8 cellular contexts compared by ENCODE assay signal in the genomic region with DNA sequence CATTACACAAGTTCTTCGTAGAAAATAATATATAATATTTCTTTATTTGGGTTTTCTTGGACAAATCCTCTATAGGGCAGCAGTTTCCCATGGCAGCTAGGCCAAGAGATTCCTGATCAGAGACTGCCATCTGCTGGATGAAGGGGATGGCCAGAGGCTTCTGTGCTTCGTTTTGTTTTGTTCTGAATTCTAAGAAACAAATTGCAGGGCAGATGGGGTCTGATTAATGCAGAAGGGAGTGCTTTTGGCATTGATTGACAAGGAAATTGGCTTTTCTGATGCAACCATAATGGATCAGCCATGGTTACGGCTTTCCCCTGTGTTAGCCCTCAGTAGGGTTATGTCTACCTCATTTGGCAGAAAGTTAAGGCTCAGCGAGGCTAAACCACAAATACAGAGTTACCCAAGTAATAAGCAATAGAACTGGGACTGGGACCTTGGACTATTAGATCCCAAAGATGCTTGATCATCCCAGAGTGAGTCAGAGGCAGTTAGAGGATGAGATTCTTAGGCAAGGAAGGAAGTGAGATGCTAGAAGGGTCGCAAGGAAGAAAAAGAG.
DNase-seq lines count a peak whose midpoint lies in the region; ATAC-seq and TF ChIP-seq lines count a peak whose summit lies in the region.

No MANE protein-coding gene starts in this region.

- no peak overlapping the region for H2AFZ ChIP-seq in MM.1S (ENCODE audit: low read length)
- peak overlapping the region; percentile 76 for H2AFZ ChIP-seq in parathyroid adenoma

- H3F3A ChIP-seq in MM.1S (ENCODE audit: insufficient read depth, low read length), result no peaks in the 10 kb centered on the region

- no peaks in the 10 kb centered on the region for H4K20me1 ChIP-seq in MM.1S (ENCODE audit: insufficient read depth, low read length)

- H3K36me3 ChIP-seq in MM.1S (replicated peaks; ENCODE audit: insufficient read depth, low read length) (no peaks in the 10 kb centered on the region), SK-N-MC (ENCODE audit: insufficient read depth, low read length) (no peaks in the 10 kb centered on the region), parathyroid adenoma (ENCODE audit: control insufficient read depth, insufficient read depth, low read length) (no peaks in the 10 kb centered on the region)

- no peak overlapping the region for H3K9ac ChIP-seq in MM.1S (ENCODE audit: low read length)
- H3K9ac ChIP-seq in SK-N-MC (ENCODE audit: insufficient read length), result no peak overlapping the region
- no peak overlapping the region for H3K9ac ChIP-seq in parathyroid adenoma

- H3K4me1 Mint-ChIP-seq in effector memory CD8-positive, alpha-beta T cell (ENCODE audit: low read depth in 2 of 2), result no peaks in the 10 kb centered on the region

- H3K9me3 ChIP-seq in MM.1S (replicated peaks; ENCODE audit: insufficient read depth, low read length) (no peaks in the 10 kb centered on the region), SK-N-MC (ENCODE audit: low read depth, low read length) (no peaks in the 10 kb centered on the region), parathyroid adenoma (ENCODE audit: control insufficient read depth, low read length) (no peaks in the 10 kb centered on the region)

- H3K4me1 ChIP-seq in MM.1S (ENCODE audit: low read length) (no peaks in the 10 kb centered on the region), parathyroid adenoma (peaks cover 5% of the 10 kb centered on the region)

- no peak overlapping the region for H3K4me3 Mint-ChIP-seq in effector memory CD8-positive, alpha-beta T cell

- TF ChIP-seq CTCF in MM.1S (IDR thresholded peaks at IDR 0.05; ENCODE audit: low read length) (peak; percentile 54), foreskin fibroblast (IDR thresholded peaks at IDR 0.05; ENCODE audit: low read depth, low read length) (peak; percentile 93), parathyroid adenoma (IDR thresholded peaks at IDR 0.05) (peak; percentile 82)

- H3K4me3 ChIP-seq in MM.1S (ENCODE audit: low read length) (no peak overlapping the region), SK-N-MC (no peak overlapping the region), foreskin fibroblast (ENCODE audit: low read depth in 1 of 2, low read length in 2 of 2) (no peak overlapping the region), parathyroid adenoma (ENCODE audit: low read depth, low read length) (no peak overlapping the region)

- H3K27ac Mint-ChIP-seq in effector memory CD8-positive, alpha-beta T cell, result no peak overlapping the region

- DNase-seq in DMS 273 treated with DMSO at 0.1 percent for 48 hours (lab: John Stamatoyannopoulos, UW), result peak; percentile 90
- peak; percentile 46 for DNase-seq in MM.1S
- DNase-seq in SK-N-MC (ENCODE audit: low read depth, low spot score), result peak; percentile 14
- peak; percentile 57 to 88 for DNase-seq in foreskin fibroblast
- no peak for DNase-seq in effector memory CD8-positive, alpha-beta T cell
- DNase-seq in stimulated activated CD4-positive, alpha-beta T cell treated with anti-CD3 and anti-CD28 coated beads, Interleukin-1b, Interleukin-23, amount 100 ng/mL, for 48 hours, result no peak

- peaks cover 2% of the 10 kb centered on the region for H3K36me3 Mint-ChIP-seq in effector memory CD8-positive, alpha-beta T cell (ENCODE audit: insufficient read depth)

- ATAC-seq in GM19438 (IDR thresholded peaks at IDR 0.05; ENCODE audit: low read depth, unreplicated experiment), result peak; percentile 68
- ATAC-seq in effector memory CD8-positive, alpha-beta T cell (replicated peaks), result no peak

- no peaks in the 10 kb centered on the region for H3K27me3 Mint-ChIP-seq in effector memory CD8-positive, alpha-beta T cell

- H3K9me2 ChIP-seq in MM.1S (replicated peaks; ENCODE audit: insufficient read depth, low read length), result no peaks in the 10 kb centered on the region

- H3K4me2 ChIP-seq in MM.1S (ENCODE audit: low read depth, low read length) (no peak overlapping the region), parathyroid adenoma (ENCODE audit: low read length) (no peak overlapping the region)

- no peak overlapping the region for H3K27ac ChIP-seq in MM.1S (ENCODE audit: low read length)
- H3K27ac ChIP-seq in SK-N-MC, result no peak overlapping the region
- H3K27ac ChIP-seq in parathyroid adenoma, result no peak overlapping the region

- H3K79me2 ChIP-seq in MM.1S (ENCODE audit: low read length) (no peaks in the 10 kb centered on the region), parathyroid adenoma (no peaks in the 10 kb centered on the region)

- peaks cover 3 to 19% of the 10 kb centered on the region in 2 donors for H3K9me3 Mint-ChIP-seq in effector memory CD8-positive, alpha-beta T cell

- no peaks in the 10 kb centered on the region for H3K27me3 ChIP-seq in MM.1S (replicated peaks; ENCODE audit: insufficient read depth, low read length)
- H3K27me3 ChIP-seq in parathyroid adenoma (ENCODE audit: control insufficient read depth, insufficient read depth, low read length), result no peaks in the 10 kb centered on the region

Comparison
In these comparisons a context has a peak if more than half of its experiments do, and no peak if none do; other contexts are left out.
1. DNase-seq: peak in DMS 273 treated with DMSO at 0.1 percent for 48 hours (single experiment), MM.1S (single experiment), SK-N-MC (single experiment) and foreskin fibroblast (2 of 2); none in effector memory CD8-positive, alpha-beta T cell (0 of 3) and stimulated activated CD4-positive, alpha-beta T cell treated with anti-CD3 and anti-CD28 coated beads, Interleukin-1b, Interleukin-23, amount 100 ng/mL, for 48 hours (single experiment).
2. Peak in every context shown above with its lines, with median percentiles within 50 percentile points of each other: CTCF ChIP-seq.